ENCODE assay signal across 1 cellular context in the genomic region with DNA sequence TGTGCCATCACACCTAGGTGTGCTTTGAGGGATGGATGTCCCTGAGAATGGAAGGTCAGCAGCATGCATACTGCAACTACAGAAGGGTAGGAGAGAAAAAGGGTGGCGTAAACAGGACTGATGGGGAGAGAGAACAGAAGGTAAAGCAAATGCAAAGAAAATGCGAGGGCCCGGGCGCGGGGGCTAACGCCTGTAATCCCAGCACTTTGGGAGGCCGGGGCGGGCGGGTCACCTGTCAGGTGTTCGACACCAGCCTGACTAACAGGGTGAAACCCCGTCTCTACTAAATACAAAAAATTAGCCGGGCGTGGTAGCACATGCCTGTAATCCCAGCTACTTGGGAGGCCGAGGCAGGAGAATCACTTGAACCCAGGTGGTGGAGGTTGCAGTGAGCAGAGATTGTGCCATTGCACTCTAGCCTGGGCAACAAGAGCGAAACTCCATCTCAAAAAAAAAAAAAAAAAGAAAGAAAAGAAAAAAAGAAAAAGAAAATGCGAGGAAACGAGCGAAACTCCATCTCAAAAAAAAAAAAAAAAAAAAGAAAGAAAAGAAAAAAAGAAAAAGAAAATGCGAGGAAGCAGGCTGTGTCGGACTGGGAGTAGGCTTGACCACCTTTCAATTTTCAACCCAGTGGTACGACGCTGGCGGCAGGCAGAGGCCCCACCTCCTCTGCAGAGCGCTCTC.
TF ChIP-seq lines count a peak whose summit lies in the region.

No MANE protein-coding gene starts in this region.

TF ChIP-seq in HepG2, 621 proteins besides CTCF, POLR2A, EP300 and RAD21:
- TF ChIP-seq RBM39 (IDR thresholded peaks at IDR 0.05; ENCODE audit: low read depth, low read length, poor library complexity, severe bottlenecking), result peak; percentile 44
- TF ChIP-seq SIX4 (CRISPR knock-in tag; IDR thresholded peaks at IDR 0.05), result 0 out of 2 replicates have a peak, but pooled peaks have one; percentile 6
- 0 out of 2 replicates have a peak, but pooled peaks have one; percentile 48 for TF ChIP-seq TMF1 (CRISPR knock-in tag; IDR thresholded peaks at IDR 0.05; ENCODE audit: low read depth)
- TF ChIP-seq ZNF644 (CRISPR knock-in tag; IDR thresholded peaks at IDR 0.05; ENCODE audit: low read depth), result 0 out of 2 replicates have a peak, but pooled peaks have one; percentile 22
- TF ChIP-seq ELF4 (CRISPR knock-in tag; IDR thresholded peaks at IDR 0.05; ENCODE audit: borderline replicate concordance), result peak; percentile 66; the same call in 1 of the 2 replicates
- TF ChIP-seq ZNF772 (CRISPR knock-in tag; IDR thresholded peaks at IDR 0.05), result 0 out of 2 replicates have a peak, but pooled peaks have one; percentile 16
- TF ChIP-seq ZSCAN31 (CRISPR knock-in tag; IDR thresholded peaks at IDR 0.05; ENCODE audit: low read depth), result 0 out of 2 replicates have a peak, but pooled peaks have one; percentile 49
- 0 out of 2 replicates have a peak, but pooled peaks have one; percentile 42 for TF ChIP-seq TERF1 (CRISPR knock-in tag; IDR thresholded peaks at IDR 0.05)
- TF ChIP-seq MEIS1 (CRISPR knock-in tag; IDR thresholded peaks at IDR 0.05; ENCODE audit: borderline replicate concordance), result 0 out of 2 replicates have a peak, but pooled peaks have one; percentile 9
- TF ChIP-seq ZNF747 (CRISPR knock-in tag; IDR thresholded peaks at IDR 0.05; ENCODE audit: borderline replicate concordance), result peak; percentile 34; the same call in 1 of the 2 replicates
- TF ChIP-seq, protein P1, sequence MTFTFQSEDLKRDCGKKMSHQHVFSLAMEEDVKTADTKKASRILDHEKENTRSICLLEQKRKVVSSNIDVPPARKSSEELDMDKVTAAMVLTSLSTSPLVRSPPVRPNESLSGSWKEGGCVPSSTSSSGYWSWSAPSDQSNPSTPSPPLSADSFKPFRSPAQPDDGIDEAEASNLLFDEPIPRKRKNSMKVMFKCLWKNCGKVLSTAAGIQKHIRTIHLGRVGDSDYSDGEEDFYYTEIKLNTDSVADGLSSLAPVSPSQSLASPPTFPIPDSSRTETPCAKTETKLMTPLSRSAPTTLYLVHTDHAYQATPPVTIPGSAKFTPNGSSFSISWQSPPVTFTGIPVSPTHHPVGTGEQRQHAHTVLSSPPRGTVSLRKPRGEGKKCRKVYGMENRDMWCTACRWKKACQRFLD (CRISPR knock-in tag; IDR thresholded peaks at IDR 0.05; ENCODE audit: borderline replicate concordance), result 0 out of 2 replicates have a peak, but pooled peaks have one; percentile 13
- peak; percentile 77 for TF ChIP-seq ZNF770 (CRISPR knock-in tag; IDR thresholded peaks at IDR 0.05)
- TF ChIP-seq U2AF2 (IDR thresholded peaks at IDR 0.05; ENCODE audit: low read depth, low read length), result peak; percentile 93; the same call in 1 of the 2 replicates
- peak; percentile 89; the same call in 1 of the 2 replicates for TF ChIP-seq ZNF512 (CRISPR knock-in tag; IDR thresholded peaks at IDR 0.05)
- peak; percentile 84; the same call in 1 of the 2 replicates for TF ChIP-seq ZNF468 (CRISPR knock-in tag; IDR thresholded peaks at IDR 0.05)
